In genomic region chr22:29627196-29627535, GRCh38 we compare ENCODE assay signal across 1 cellular context.
TF ChIP-seq lines count a peak whose summit lies in the region.

No MANE protein-coding gene starts in this region.

TF ChIP-seq in IMR-90, 13 proteins besides CTCF, POLR2A, EP300 and RAD21:
- TF ChIP-seq MXI1 (IDR thresholded peaks at IDR 0.05; ENCODE audit: borderline replicate concordance, low read depth, low read length) (no peak), MAFK (IDR thresholded peaks at IDR 0.05; ENCODE audit: low read depth, low read length) (no peak), NFE2L2 (IDR thresholded peaks at IDR 0.05; ENCODE audit: low read depth, low read length) (no peak), ELK1 (IDR thresholded peaks at IDR 0.05; ENCODE audit: borderline replicate concordance, low read depth, low read length) (no peak), SMC3 (IDR thresholded peaks at IDR 0.05; ENCODE audit: low read depth, low read length) (no peak), CHD1 (IDR thresholded peaks at IDR 0.05; ENCODE audit: low read depth, low read length) (no peak), USF2 (IDR thresholded peaks at IDR 0.05; ENCODE audit: low read depth, low read length) (no peak)
